Comparison of ENCODE assay signal across 16 cellular contexts in the genomic region with DNA sequence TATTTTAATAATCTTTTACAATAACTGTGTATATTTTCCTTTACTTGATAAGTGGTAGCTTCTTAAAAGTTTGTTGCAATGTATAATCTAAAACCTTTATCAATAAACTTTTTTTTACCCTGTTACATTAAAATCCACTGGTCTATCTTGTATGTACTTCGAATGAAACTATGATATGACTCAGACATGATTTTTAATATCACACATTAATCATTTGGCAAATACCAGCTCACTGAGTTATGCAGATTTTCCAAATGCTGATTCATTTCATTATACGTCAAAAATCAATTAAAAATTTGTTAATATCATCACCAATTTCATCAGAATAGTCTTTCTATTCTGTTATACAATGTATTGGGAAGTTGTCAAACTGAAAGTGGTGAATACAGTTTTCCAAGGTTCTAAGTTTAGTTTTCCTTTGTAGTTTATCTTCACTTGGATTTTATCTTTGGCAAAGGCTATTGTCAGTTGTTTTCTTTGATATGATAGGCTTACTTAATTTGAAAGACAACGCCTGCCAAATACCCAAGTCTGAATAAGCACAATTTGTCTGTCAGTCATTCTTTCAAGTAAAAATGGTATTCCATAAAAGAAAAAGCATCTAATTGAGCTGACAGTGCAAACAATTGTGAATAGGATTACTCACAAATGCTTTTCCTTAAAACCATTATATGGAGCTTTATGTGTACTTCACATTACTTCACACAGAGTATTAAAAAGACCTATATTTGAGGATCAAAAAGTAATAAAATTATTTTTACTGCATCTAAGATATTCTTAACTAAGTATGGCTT.
DNase-seq lines count a peak whose midpoint lies in the region; ATAC-seq and TF ChIP-seq lines count a peak whose summit lies in the region.
"Had no signal": no experiment of that assay in that cellular context is flagged by ENCODE, and none has a peak within 500 bp of the region (broad histone marks: within the 10 kb centered on the region; RNA-seq: fewer than 3 reads in every experiment).

No MANE protein-coding gene starts in this region.

- H3K4me1 Mint-ChIP-seq in activated CD4-positive, alpha-beta memory T cell treated with anti-CD3 and anti-CD28 coated beads for 36 hours (ENCODE audit: low read depth): peaks cover 2% of the 10 kb centered on the region
- no peaks in the 10 kb centered on the region for H3K4me1 Mint-ChIP-seq in immature natural killer cell
- H3K4me1 Mint-ChIP-seq: stimulated activated naive B cell treated with anti-CD40 and anti-IgM and Interleukin-4, amounts not matched to agents 10 μg/mL and 1 μg/mL and 100 μg/mL, for 72 hours had no signal

- H3K4me1 ChIP-seq in left ventricle myocardium inferior: peaks cover 30% of the 10 kb centered on the region
- H3K4me1 ChIP-seq in right cardiac atrium (ENCODE audit: control insufficient read depth, insufficient read depth, low read length): peaks cover 2% of the 10 kb centered on the region

- peaks cover 3% of the 10 kb centered on the region for H3K36me3 Mint-ChIP-seq in activated CD4-positive, alpha-beta memory T cell treated with anti-CD3 and anti-CD28 coated beads for 36 hours
- peaks cover 0 to 3% (median 0%) of the 10 kb centered on the region in 3 donors for H3K36me3 Mint-ChIP-seq in immature natural killer cell
- H3K36me3 Mint-ChIP-seq: stimulated activated naive B cell treated with anti-CD40 and anti-IgM and Interleukin-4, amounts not matched to agents 10 μg/mL and 1 μg/mL and 100 μg/mL, for 72 hours had no signal

- POLR2A ChIA-PET in RWPE1 (lab: Yijun Ruan, JAX; ENCODE audit: low non-redundant PET): no interaction called here
- POLR2A ChIA-PET in activated CD4-positive, alpha-beta memory T cell treated with anti-CD3 and anti-CD28 coated beads for 36 hours (lab: Charles Lee): no interaction called here

- no peak overlapping the region for H3K27ac Mint-ChIP-seq in activated CD4-positive, alpha-beta memory T cell treated with anti-CD3 and anti-CD28 coated beads for 36 hours
- no peak overlapping the region for H3K27ac Mint-ChIP-seq in immature natural killer cell
- H3K27ac Mint-ChIP-seq: stimulated activated naive B cell treated with anti-CD40 and anti-IgM and Interleukin-4, amounts not matched to agents 10 μg/mL and 1 μg/mL and 100 μg/mL, for 72 hours had no signal

- TF ChIP-seq CTCF in left ventricle myocardium inferior (IDR thresholded peaks at IDR 0.05; ENCODE audit: borderline replicate concordance): no peak
- no peak for TF ChIP-seq CTCF in RWPE1 (conservative IDR thresholded peaks at IDR 0.05; ENCODE audit: low read depth)
- TF ChIP-seq CTCF in fibroblast of pulmonary artery (IDR thresholded peaks at IDR 0.05; ENCODE audit: low read length, missing control alignments): no peak

- ATAC-seq in right cardiac atrium: no peak
- no peak for ATAC-seq in HG02884 (IDR thresholded peaks at IDR 0.05; ENCODE audit: unreplicated experiment)
- ATAC-seq: stimulated activated naive B cell treated with anti-CD40 and anti-IgM and Interleukin-4, amounts not matched to agents 10 μg/mL and 1 μg/mL and 100 μg/mL, for 72 hours had no signal

- H3K9me3 ChIP-seq in left ventricle myocardium inferior (replicated peaks): no peaks in the 10 kb centered on the region
- no peaks in the 10 kb centered on the region for H3K9me3 ChIP-seq in right cardiac atrium (ENCODE audit: control insufficient read depth, low read length)

- WGBS in right cardiac atrium: 22% methylated on average over 3 of the region's 3 CpGs

- H3K4me3 Mint-ChIP-seq in activated CD4-positive, alpha-beta memory T cell treated with anti-CD3 and anti-CD28 coated beads for 36 hours: no peak overlapping the region
- no peak overlapping the region for H3K4me3 Mint-ChIP-seq in immature natural killer cell
- H3K4me3 Mint-ChIP-seq: stimulated activated naive B cell treated with anti-CD40 and anti-IgM and Interleukin-4, amounts not matched to agents 10 μg/mL and 1 μg/mL and 100 μg/mL, for 72 hours had no signal

- intact Hi-C loops in left ventricle myocardium inferior (cut with micrococcal nuclease): no loop called here
- intact Hi-C loops in right cardiac atrium (cut with DNase I): no loop called here
- intact Hi-C loops in activated CD4-positive, alpha-beta memory T cell treated with anti-CD3 and anti-CD28 coated beads for 36 hours (cut with micrococcal nuclease): no loop called here

- H3K4me3 ChIP-seq in left ventricle myocardium inferior: peak overlapping the region; percentile 3
- H3K4me3 ChIP-seq in right cardiac atrium (ENCODE audit: low read length): no peak overlapping the region
- H3K4me3 ChIP-seq in fibroblast of pulmonary artery (replicated peaks; ENCODE audit: low read depth, low read length): no peak overlapping the region
- H3K4me3 ChIP-seq: lung had no signal

- CTCF ChIA-PET in RWPE1 (lab: Yijun Ruan, JAX): no interaction called here
- CTCF ChIA-PET in activated CD4-positive, alpha-beta memory T cell treated with anti-CD3 and anti-CD28 coated beads for 36 hours (lab: Charles Lee): no interaction called here

- H3K27me3 Mint-ChIP-seq in activated CD4-positive, alpha-beta memory T cell treated with anti-CD3 and anti-CD28 coated beads for 36 hours: no peaks in the 10 kb centered on the region
- no peaks in the 10 kb centered on the region for H3K27me3 Mint-ChIP-seq in immature natural killer cell (ENCODE audit: low read depth in 3 of 3)
- H3K27me3 Mint-ChIP-seq: stimulated activated naive B cell treated with anti-CD40 and anti-IgM and Interleukin-4, amounts not matched to agents 10 μg/mL and 1 μg/mL and 100 μg/mL, for 72 hours had no signal

- H3K27ac ChIP-seq in left ventricle myocardium inferior (replicated peaks): no peak overlapping the region
- H3K27ac ChIP-seq in right cardiac atrium (ENCODE audit: low read length): no peak overlapping the region
- no peak overlapping the region for H3K27ac ChIP-seq in RWPE1
- H3K27ac ChIP-seq: dorsolateral prefrontal cortex, parathyroid adenoma had no signal

- DNase-seq in left ventricle myocardium inferior: no peak
- no peak for DNase-seq in right cardiac atrium
- peak; percentile 9 for DNase-seq in RWPE1 (ENCODE audit: low spot score)
- DNase-seq in fibroblast of pulmonary artery (ENCODE audit: low read depth): peak; percentile 11
- peak; percentile 12 for DNase-seq in stromal cell of bone marrow (ENCODE audit: low read depth)
- no peak for DNase-seq in activated CD4-positive, alpha-beta memory T cell treated with anti-CD3 and anti-CD28 coated beads for 36 hours
- no peak for DNase-seq in immature natural killer cell
- DNase-seq: activated naive CD4-positive, alpha-beta T cell treated with anti-CD3 and anti-CD28 coated beads, Interleukin-2, amount 50 U/mL, for 16 hours; dorsolateral prefrontal cortex; GF-D8; NCI-H774; stimulated activated CD4-positive, alpha-beta T cell treated with anti-CD3 and anti-CD28 coated beads, Interleukin-2, amount 100 ng/mL, for 24 hours; stimulated activated naive B cell treated with anti-CD40 and anti-IgM and Interleukin-4, amounts not matched to agents 10 μg/mL and 1 μg/mL and 100 μg/mL, for 72 hours had no signal

- H3K9me3 Mint-ChIP-seq in activated CD4-positive, alpha-beta memory T cell treated with anti-CD3 and anti-CD28 coated beads for 36 hours: no peaks in the 10 kb centered on the region
- no peaks in the 10 kb centered on the region for H3K9me3 Mint-ChIP-seq in immature natural killer cell
- H3K9me3 Mint-ChIP-seq: stimulated activated naive B cell treated with anti-CD40 and anti-IgM and Interleukin-4, amounts not matched to agents 10 μg/mL and 1 μg/mL and 100 μg/mL, for 72 hours had no signal

- no peaks in the 10 kb centered on the region for H3K36me3 ChIP-seq in left ventricle myocardium inferior

- no peaks in the 10 kb centered on the region for H3K27me3 ChIP-seq in left ventricle myocardium inferior (ENCODE audit: low read depth)
- no peaks in the 10 kb centered on the region for H3K27me3 ChIP-seq in right cardiac atrium (ENCODE audit: control insufficient read depth, insufficient read depth)
- H3K27me3 ChIP-seq: dorsolateral prefrontal cortex had no signal

Comparison
In these comparisons a context has a peak if more than half of its experiments do, and no peak if none do; other contexts are left out.
1. DNase-seq: peak in RWPE1 (single experiment), fibroblast of pulmonary artery (single experiment) and stromal cell of bone marrow (single experiment); none in left ventricle myocardium inferior (single experiment), right cardiac atrium (0 of 3), activated CD4-positive, alpha-beta memory T cell treated with anti-CD3 and anti-CD28 coated beads for 36 hours (single experiment) and immature natural killer cell (0 of 3).